8 cellular contexts compared by ENCODE assay signal in genomic region chr17:979211-979538, GRCh38. TPM values are rescaled to one million over a fixed set of nuclear protein-coding genes. Genes with fewer than 3 reads are reported as not detected.
DNase-seq lines count a peak whose midpoint lies in the region; ATAC-seq, FAIRE-seq and TF ChIP-seq lines count a peak whose summit lies in the region.

No MANE protein-coding gene starts in this region.

- H3K9ac ChIP-seq in HUES48 (ENCODE audit: low read depth, low read length): peak overlapping the region; percentile 61; the same call in 1 of the 2 replicates
- H3K9ac ChIP-seq in H1 (replicated peaks in 1 of 4; ENCODE audit: extremely low read depth in 1 of 4, low read depth in 3 of 4, low read length in 3 of 4): peak overlapping the region in 2 of 4 experiments; percentile 45 to 80; a peak in 3 of 7 replicates

- no peak overlapping the region for H2BK15ac ChIP-seq in H1 (ENCODE audit: low read length)

- CTCF ChIA-PET in H1 (lab: Charles Lee; ENCODE audit: partially characterized antibody): interaction anchor here (0.7 to 17.5 kb wide), 14 partner anchors 13 to 202 kb away, joined by 3 to 258 read pairs (median 6); partner anchors contain the start of genes GLOD4, MRM3 and TIMM22

- TF ChIP-seq POLR2A in H1 (IDR thresholded peaks at IDR 0.05; ENCODE audit: control extremely low read depth in 1 of 2, low read depth in 2 of 2, low read length in 2 of 2): no peak

- no peak for FAIRE-seq in H1 (lab: Jason Lieb, UNC)

- no peak overlapping the region for H2BK120ac ChIP-seq in H1 (replicated peaks; ENCODE audit: low read depth, low read length)

- H3K4me3 ChIP-seq in HUES48 (ENCODE audit: low read depth, low read length) (peak overlapping the region; percentile 91), H1 (ENCODE audit: extremely low read depth in 1 of 4, insufficient read depth in 2 of 4, low read depth in 3 of 4, low read length in 4 of 4) (peak overlapping the region; percentile 57 to 75 (median 67))

- H3K18ac ChIP-seq in H1 (ENCODE audit: extremely low read depth, low read length): no peak overlapping the region

- H3K23ac ChIP-seq in H1 (ENCODE audit: insufficient read length): no peak overlapping the region

- H4K91ac ChIP-seq in H1 (replicated peaks; ENCODE audit: insufficient read length, low read length): no peak overlapping the region

- H2BK20ac ChIP-seq in H1 (ENCODE audit: low read length): no peak overlapping the region

- peaks cover 7% of the 10 kb centered on the region for H3K23me2 ChIP-seq in H1 (ENCODE audit: low read depth, low read length)

- H2AK5ac ChIP-seq in H1 (ENCODE audit: low read depth, low read length): no peak overlapping the region

- H2BK5ac ChIP-seq in H1 (ENCODE audit: low read depth, low read length): no peak overlapping the region

- H2AFZ ChIP-seq in H1 (ENCODE audit: low read length): no peak overlapping the region

- no peak overlapping the region for H2BK12ac ChIP-seq in H1 (ENCODE audit: low read depth, low read length)

- TF ChIP-seq CTCF in H1 (IDR thresholded peaks at IDR 0.05; ENCODE audit: control extremely low read depth in 1 of 3, insufficient read depth in 1 of 3, low read depth in 1 of 3, low read length in 3 of 3): no peak
- no peak for TF ChIP-seq CTCF in osteocyte (IDR thresholded peaks at IDR 0.05)
- no peak for TF ChIP-seq CTCF in endothelial cell (IDR thresholded peaks at IDR 0.05; ENCODE audit: unreplicated experiment)

- no peaks in the 10 kb centered on the region for H3K36me3 Mint-ChIP-seq in osteocyte (ENCODE audit: unreplicated experiment)
- peaks cover 4% of the 10 kb centered on the region for H3K36me3 Mint-ChIP-seq in endothelial cell (ENCODE audit: low read depth, unreplicated experiment)

- H3K27ac Mint-ChIP-seq in osteocyte (ENCODE audit: unreplicated experiment) (no peak overlapping the region), endothelial cell (ENCODE audit: unreplicated experiment) (no peak overlapping the region)

- peaks cover 4 to 7% of the 10 kb centered on the region in 2 experiments for H4K20me1 ChIP-seq in H1 (replicated peaks in 1 of 2; ENCODE audit: control insufficient read depth in 1 of 2, insufficient read depth in 2 of 2, low read length in 2 of 2)

- H3K9me3 Mint-ChIP-seq in osteocyte (ENCODE audit: unreplicated experiment) (no peaks in the 10 kb centered on the region), endothelial cell (ENCODE audit: unreplicated experiment) (no peaks in the 10 kb centered on the region)

- no peak for TF ChIP-seq RAD21 in H1 (IDR thresholded peaks at IDR 0.05 in 1 of 2, conservative IDR thresholded peaks at IDR 0.05 in 1 of 2; ENCODE audit: low read depth in 2 of 2, low read length in 2 of 2)

- H3K4me2 ChIP-seq in H1 (ENCODE audit: insufficient read depth in 1 of 2, low read depth in 2 of 2, low read length in 2 of 2): peak overlapping the region; percentile 63 to 99; a peak in 3 of 4 replicates

- H3K79me2 ChIP-seq in H1 (ENCODE audit: control insufficient read depth in 1 of 2, insufficient read depth in 2 of 2, low read length in 2 of 2): peaks cover 18 to 43% of the 10 kb centered on the region in 2 experiments

- no peak overlapping the region for H4K8ac ChIP-seq in H1 (ENCODE audit: extremely low read depth, insufficient read depth, low read length)

- WGBS in H1 (ENCODE audit: extremely low coverage in 1 of 2, insufficient coverage in 1 of 2, insufficient read length in 1 of 2, insufficient replicate concordance in 2 of 2, low coverage in 1 of 2, low lambda C conversion rate in 2 of 2, missing lambda C conversion rate in 1 of 2), 2 experiments: 1% methylated on average over 18 of the region's 42 CpGs; no CpG with 5 or more reads in 1 of the 2 experiments

- H3K4me1 Mint-ChIP-seq in osteocyte (ENCODE audit: unreplicated experiment): peaks cover 45% of the 10 kb centered on the region
- peaks cover 31% of the 10 kb centered on the region for H3K4me1 Mint-ChIP-seq in endothelial cell (ENCODE audit: unreplicated experiment)

- peaks cover 12% of the 10 kb centered on the region for H3K79me1 ChIP-seq in H1 (ENCODE audit: low read depth, low read length)

- H3K4me3 Mint-ChIP-seq in osteocyte (ENCODE audit: unreplicated experiment) (peak overlapping the region; percentile 66), endothelial cell (ENCODE audit: unreplicated experiment) (no peak overlapping the region)

- H3K27ac ChIP-seq in HUES48 (ENCODE audit: low read depth, low read length): peak overlapping the region; percentile 84
- peak overlapping the region; percentile 31; the same call in 1 of the 2 replicates for H3K27ac ChIP-seq in H1 (ENCODE audit: low read depth, low read length)

- TF ChIP-seq EP300 in H1 (IDR thresholded peaks at IDR 0.05; ENCODE audit: borderline replicate concordance in 1 of 2, low read depth in 2 of 2, low read length in 2 of 2): no peak

- H3K27me3 Mint-ChIP-seq in osteocyte (ENCODE audit: unreplicated experiment): no peaks in the 10 kb centered on the region
- peaks cover 6% of the 10 kb centered on the region for H3K27me3 Mint-ChIP-seq in endothelial cell (ENCODE audit: unreplicated experiment)

- H3K36me3 ChIP-seq in HUES48 (ENCODE audit: control insufficient read depth, insufficient read depth, low read length): no peaks in the 10 kb centered on the region; the same call in 1 of the 2 replicates
- H3K36me3 ChIP-seq in H1 (ENCODE audit: control insufficient read depth in 2 of 4, insufficient read depth in 4 of 4, low read length in 3 of 4): no peaks in the 10 kb centered on the region

- no peak overlapping the region for H3K4ac ChIP-seq in H1 (replicated peaks; ENCODE audit: insufficient read length, low read depth, low read length)

- no peak overlapping the region for H3K14ac ChIP-seq in H1 (ENCODE audit: insufficient read length)

- H3K4me1 ChIP-seq in HUES48 (ENCODE audit: control insufficient read depth, insufficient read depth, low read length) (peaks cover 34% of the 10 kb centered on the region), H1 (replicated peaks in 1 of 4; ENCODE audit: control insufficient read depth in 3 of 4, insufficient read depth in 4 of 4, low read length in 3 of 4) (peaks cover 5 to 22% (median 12%) of the 10 kb centered on the region in 4 experiments)

- DNase-seq in DMS53 treated with DMSO at 0.1 percent for 48 hours (lab: John Stamatoyannopoulos, UW; ENCODE audit: unreplicated experiment) (peak; percentile 20), H1 (ENCODE audit: low read depth in 1 of 2, low spot score in 2 of 2) (no peak), osteocyte (ENCODE audit: extremely low spot score, unreplicated experiment) (no peak), NCI-H1105 (lab: John Stamatoyannopoulos, UW) (no peak), endothelial cell (ENCODE audit: low spot score) (no peak)

- POLR2A ChIA-PET in H1 (lab: Charles Lee; ENCODE audit: partially characterized antibody): interaction anchor here (0.8 to 2.4 kb wide), 15 partner anchors 11 to 197 kb away, joined by 3 to 14 read pairs (median 5); partner anchors contain the start of genes GLOD4, MRM3 and TIMM22

- H3K9me3 ChIP-seq in HUES48 (ENCODE audit: control insufficient read depth, insufficient read depth, low read length) (no peaks in the 10 kb centered on the region), H1 (ENCODE audit: insufficient read depth in 2 of 2, low read depth in 1 of 2, low read length in 1 of 2) (no peaks in the 10 kb centered on the region)

- ATAC-seq in GM21526 (IDR thresholded peaks at IDR 0.05; ENCODE audit: low FRiP score, unreplicated experiment) (no peak), GM19452 (IDR thresholded peaks at IDR 0.05; ENCODE audit: unreplicated experiment) (no peak)

- H4K5ac ChIP-seq in H1 (ENCODE audit: insufficient read length, low read depth, low read length): no peak overlapping the region

- no peak overlapping the region for H3K56ac ChIP-seq in H1 (replicated peaks; ENCODE audit: insufficient read length, low read depth, low read length)

- H3K27me3 ChIP-seq in HUES48 (ENCODE audit: control insufficient read depth, insufficient read depth, low read length): no peaks in the 10 kb centered on the region
- no peaks in the 10 kb centered on the region for H3K27me3 ChIP-seq in H1 (replicated peaks in 1 of 4; ENCODE audit: control insufficient read depth in 3 of 4, extremely low read depth in 1 of 4, insufficient read depth in 3 of 4, low read length in 3 of 4)

TF ChIP-seq in H1, 55 proteins besides CTCF, POLR2A, EP300 and RAD21 (continues in another document):
- no peak for TF ChIP-seq ATF2 (IDR thresholded peaks at IDR 0.05; ENCODE audit: low read length)

RNA-seq across cellular contexts. Expression of gene NXN, which starts 0.4 kb away (rescaled TPM):
- 88.4 and 94.1 TPM in 2 replicates for total RNA-seq in H1 (2021; fragmentation: NEBNext Ultra II Directional; extraction: Animal tissue kit (Norgen Biotek cat#: 25700))
- polyA plus RNA-seq in H1 (2011; rRNA removed): 107 and 205 TPM in 2 replicates
- polyA plus RNA-seq in H1 (2011; cell fraction: cytosol; rRNA removed): 64.0 TPM
- 91.0 TPM for polyA plus RNA-seq in H1 (2011; cell fraction: nucleus; rRNA removed)
- polyA plus RNA-seq in H1 (2012, experiment 1 of 2): 66.9 to 74.9 TPM (median 72.0 TPM) in 4 replicates
- 66.3 TPM for polyA plus RNA-seq in H1 (2012, experiment 2 of 2)
- 53.1 TPM for polyA plus RNA-seq in H1 (2013, experiment 1 of 2)
- polyA plus RNA-seq in H1 (2013, experiment 2 of 2): 63.6 TPM
- polyA minus RNA-seq in H1 (2011; rRNA and poly(A)+ RNA removed): 85.6 and 114 TPM in 2 replicates
- polyA minus RNA-seq in H1 (2011; cell fraction: cytosol; rRNA and poly(A)+ RNA removed): 74.2 TPM
- 46.8 TPM for polyA minus RNA-seq in H1 (2011; cell fraction: nucleus; rRNA and poly(A)+ RNA removed)
- total RNA-seq in osteocyte (123 and 131 TPM in 2 replicates), endothelial cell (ENCODE audit: unreplicated experiment) (53.9 TPM)

RNA-seq across cellular contexts. Expression of gene TIMM22, which starts 17.8 kb away (rescaled TPM):
- 17.2 and 17.4 TPM in 2 replicates for total RNA-seq in H1 (2021; fragmentation: NEBNext Ultra II Directional; extraction: Animal tissue kit (Norgen Biotek cat#: 25700))
- 13.4 and 13.8 TPM in 2 replicates for polyA plus RNA-seq in H1 (2011; rRNA removed)
- 14.0 TPM for polyA plus RNA-seq in H1 (2011; cell fraction: cytosol; rRNA removed)
- polyA plus RNA-seq in H1 (2011; cell fraction: nucleus; rRNA removed): 13.2 TPM
- 16.6 to 18.0 TPM (median 16.9 TPM) in 4 replicates for polyA plus RNA-seq in H1 (2012, experiment 1 of 2)
- 20.1 TPM for polyA plus RNA-seq in H1 (2012, experiment 2 of 2)
- polyA plus RNA-seq in H1 (2013, experiment 1 of 2): 11.2 TPM
- 11.6 TPM for polyA plus RNA-seq in H1 (2013, experiment 2 of 2)
- 11.7 and 14.6 TPM in 2 replicates for polyA minus RNA-seq in H1 (2011; rRNA and poly(A)+ RNA removed)
- polyA minus RNA-seq in H1 (2011; cell fraction: cytosol; rRNA and poly(A)+ RNA removed): 7.2 TPM
- 18.9 TPM for polyA minus RNA-seq in H1 (2011; cell fraction: nucleus; rRNA and poly(A)+ RNA removed)
- 12.6 and 12.8 TPM in 2 replicates for total RNA-seq in osteocyte
- 17.1 TPM for total RNA-seq in endothelial cell (ENCODE audit: unreplicated experiment)
